15 cellular contexts compared by ENCODE assay signal in the genomic region with DNA sequence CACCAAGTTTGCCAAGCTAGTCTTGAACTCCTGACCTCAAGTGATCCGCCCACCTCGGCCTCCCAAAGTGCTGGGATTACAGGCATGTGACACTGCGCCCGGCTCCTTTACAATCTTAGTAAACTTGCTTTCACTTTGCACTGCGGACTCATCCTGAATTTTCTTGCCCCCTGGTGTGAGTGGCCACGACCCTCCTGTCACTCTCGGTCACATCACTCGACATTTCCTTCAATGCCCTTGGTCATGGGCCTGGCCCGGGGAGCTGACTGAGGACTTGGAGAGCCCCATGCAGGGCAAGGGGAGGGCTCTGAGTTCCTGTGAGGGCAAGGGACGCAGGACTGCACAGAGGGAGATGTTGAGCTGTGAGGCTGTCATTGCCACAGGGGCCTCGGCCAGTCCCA. TPM values are rescaled to one million over a fixed set of nuclear protein-coding genes. Genes with fewer than 3 reads are reported as not detected.
DNase-seq lines count a peak whose midpoint lies in the region; ATAC-seq and TF ChIP-seq lines count a peak whose summit lies in the region.
"Had no signal": no experiment of that assay in that cellular context is flagged by ENCODE, and none has a peak within 500 bp of the region (broad histone marks: within the 10 kb centered on the region; RNA-seq: fewer than 3 reads in every experiment).

No MANE protein-coding gene starts in this region.

- H2BK15ac ChIP-seq in H9 (ENCODE audit: low read depth, low read length): no peak overlapping the region

- H2BK5ac ChIP-seq in H9 (ENCODE audit: insufficient read length, low read length): no peak overlapping the region

- DNase-seq in H9 (no peak), esophagus squamous epithelium (lab: John Stamatoyannopoulos, UW) (no peak), lung (ENCODE audit: low spot score) (no peak), stomach (no peak), HEK293T (ENCODE audit: extremely low spot score) (no peak), kidney tubule cell (ENCODE audit: low spot score) (no peak), SHP77 (lab: John Stamatoyannopoulos, UW) (no peak)
- DNase-seq: activated CD4-positive, alpha-beta memory T cell treated with anti-CD3 and anti-CD28 coated beads, Interleukin-2, amount 10 ng/mL, durations not matched to agents 7 days and 5 days; activated gamma-delta T cell treated with Interleukin-2 at 50 U/mL for 16 hours; central memory CD4-positive, alpha-beta T cell; NCI-H1417; NCI-H446 treated with DMSO at 0.1 percent for 48 hours; T-helper 2 cell had no signal

- TF ChIP-seq EP300 in stomach (IDR thresholded peaks at IDR 0.05): no peak

- no peak overlapping the region for H3T11ph ChIP-seq in H9 (ENCODE audit: low read length)

- H3K36me3 ChIP-seq in esophagus squamous epithelium (peaks cover 0 to 10% (median 4%) of the 10 kb centered on the region in 3 donors), lung (ENCODE audit: control insufficient read depth in 2 of 2, insufficient read depth in 2 of 2, low read length in 2 of 2) (peaks cover 0 to 3% of the 10 kb centered on the region in 2 donors), stomach (peaks cover 0 to 12% (median 11%) of the 10 kb centered on the region in 4 donors)

- H3K23me2 ChIP-seq in H9 (ENCODE audit: insufficient read length, low read depth, low read length, poor library complexity, severe bottlenecking): no peaks in the 10 kb centered on the region

- no peak overlapping the region for H3K23ac ChIP-seq in H9 (ENCODE audit: insufficient read length, low read depth, low read length)

- H3K4ac ChIP-seq in H9 (ENCODE audit: low read depth, low read length): no peak overlapping the region

- POLR2A ChIA-PET in HEK293T (lab: Yijun Ruan, JAX): no interaction called here

- H2BK120ac ChIP-seq in H9 (ENCODE audit: low read depth, low read length, poor library complexity, severe bottlenecking): no peak overlapping the region

- no peak for ATAC-seq in lung (ENCODE audit: insufficient read depth, low FRiP score)
- ATAC-seq in HG03342 (IDR thresholded peaks at IDR 0.05; ENCODE audit: unreplicated experiment): no peak

- H2AK5ac ChIP-seq in H9 (ENCODE audit: insufficient read length, low read length): no peak overlapping the region

- peaks cover 2% of the 10 kb centered on the region; the same call in 1 of the 2 replicates for H3K4me1 ChIP-seq in H9 (ENCODE audit: insufficient read depth, low read length)
- peaks cover 26 to 79% (median 45%) of the 10 kb centered on the region in 3 donors for H3K4me1 ChIP-seq in esophagus squamous epithelium
- H3K4me1 ChIP-seq in lung (ENCODE audit: control insufficient read depth in 2 of 2, insufficient read depth in 2 of 2, low read length in 2 of 2): peaks cover 11 to 28% of the 10 kb centered on the region in 2 donors
- H3K4me1 ChIP-seq in stomach: peaks cover 29 to 70% (median 44%) of the 10 kb centered on the region in 4 donors

- intact Hi-C loops in esophagus squamous epithelium (cut with DNase I) (no loop called here), stomach (cut with DNase I; ENCODE audit: low total_unique reads) (no loop called here)

- H3K27ac Mint-ChIP-seq in H9: peak overlapping the region; percentile 21 to 84 (median 32); a peak in 4 of 7 replicates
- H3K27ac Mint-ChIP-seq: activated CD4-positive, alpha-beta memory T cell treated with anti-CD3 and anti-CD28 coated beads, Interleukin-2, amount 10 ng/mL, durations not matched to agents 7 days and 5 days had no signal

- H3K9me3 ChIP-seq in H9 (ENCODE audit: control insufficient read depth, low read depth, low read length): no peaks in the 10 kb centered on the region
- no peaks in the 10 kb centered on the region for H3K9me3 ChIP-seq in esophagus squamous epithelium
- H3K9me3 ChIP-seq in lung (ENCODE audit: control insufficient read depth in 2 of 2, insufficient read depth in 1 of 2, low read length in 1 of 2): no peaks in the 10 kb centered on the region
- no peaks in the 10 kb centered on the region for H3K9me3 ChIP-seq in stomach

- H3K79me1 ChIP-seq in H9 (ENCODE audit: insufficient read depth, low read depth, low read length, poor library complexity, severe bottlenecking): no peaks in the 10 kb centered on the region

- WGBS in H9 (ENCODE audit: extremely low coverage, insufficient read length, low lambda C conversion rate): no CpG with 5 or more reads among the region's 11 CpGs
- 49 to 52% methylated on average over 5 to 6 of the region's 11 CpGs for WGBS in esophagus squamous epithelium, 2 donors
- 75 to 88% methylated on average over 11 of the region's 11 CpGs for WGBS in lung, 2 donors
- WGBS in stomach, 5 donors: 60 to 77% (median 69%) methylated on average over 9 to 11 of the region's 11 CpGs

- no peak overlapping the region for H3K4me2 ChIP-seq in H9 (ENCODE audit: insufficient read depth, insufficient read length, low read length)

- H3K4me3 ChIP-seq in esophagus squamous epithelium: peak overlapping the region in 1 of 4 donors; percentile 38
- H3K4me3 ChIP-seq in lung: no peak overlapping the region
- no peak overlapping the region for H3K4me3 ChIP-seq in stomach

- H3K4me3 Mint-ChIP-seq in H9: peak overlapping the region in 1 of 2 experiments; percentile 28; a peak in 2 of 5 replicates
- H3K4me3 Mint-ChIP-seq: activated CD4-positive, alpha-beta memory T cell treated with anti-CD3 and anti-CD28 coated beads, Interleukin-2, amount 10 ng/mL, durations not matched to agents 7 days and 5 days had no signal

- no peak overlapping the region for H3K9ac ChIP-seq in H9 (ENCODE audit: extremely low read depth, insufficient read length, low read length)

- H3K27me3 Mint-ChIP-seq in H9 (ENCODE audit: low read depth): no peaks in the 10 kb centered on the region
- H3K27me3 Mint-ChIP-seq: activated CD4-positive, alpha-beta memory T cell treated with anti-CD3 and anti-CD28 coated beads, Interleukin-2, amount 10 ng/mL, durations not matched to agents 7 days and 5 days had no signal

- no peak overlapping the region for H4K5ac ChIP-seq in H9 (ENCODE audit: insufficient read length, low read depth, low read length)

- no peak overlapping the region for H2AFZ ChIP-seq in H9 (ENCODE audit: low read length)

- no peak overlapping the region for H4K8ac ChIP-seq in H9 (replicated peaks; ENCODE audit: insufficient read length, low read depth, low read length)

- TF ChIP-seq POLR2A in esophagus squamous epithelium (IDR thresholded peaks at IDR 0.05): no peak
- TF ChIP-seq POLR2A in stomach (IDR thresholded peaks at IDR 0.05): no peak

- no peak overlapping the region for H2BK12ac ChIP-seq in H9 (ENCODE audit: insufficient read length, low read depth, low read length)

- H4K20me1 ChIP-seq in H9 (ENCODE audit: control insufficient read depth, insufficient read depth, insufficient read length): no peaks in the 10 kb centered on the region

- H3K4me1 Mint-ChIP-seq in H9: peaks cover 20 to 31% of the 10 kb centered on the region in 2 experiments
- H3K4me1 Mint-ChIP-seq: activated CD4-positive, alpha-beta memory T cell treated with anti-CD3 and anti-CD28 coated beads, Interleukin-2, amount 10 ng/mL, durations not matched to agents 7 days and 5 days had no signal

- CTCF ChIA-PET in HEK293T (lab: Yijun Ruan, JAX): no interaction called here

- TF ChIP-seq CTCF in H9 (conservative IDR thresholded peaks at IDR 0.05) (no peak), esophagus squamous epithelium (IDR thresholded peaks at IDR 0.05) (no peak), lung (IDR thresholded peaks at IDR 0.05; ENCODE audit: control extremely low read depth, extremely low read depth) (no peak), stomach (IDR thresholded peaks at IDR 0.05) (no peak)

- H3K27ac ChIP-seq in H9 (ENCODE audit: insufficient read length, low read depth, low read length) (no peak overlapping the region), esophagus squamous epithelium (peak overlapping the region; percentile 66 to 89 (median 87)), lung (ENCODE audit: low read depth in 1 of 2, low read length in 1 of 2) (peak overlapping the region; percentile 61 to 84), stomach (peak overlapping the region in 4 of 5 donors; percentile 74 to 90 (median 80))

- no peak overlapping the region for H3K56ac ChIP-seq in H9 (ENCODE audit: insufficient read length, low read depth, low read length)

- peak overlapping the region; percentile 29; the same call in 1 of the 2 replicates for H3K14ac ChIP-seq in H9 (ENCODE audit: insufficient read depth, low read length)

- no peaks in the 10 kb centered on the region; the same call in 1 of the 2 replicates for H3K27me3 ChIP-seq in H9 (ENCODE audit: insufficient read depth, low read length)
- no peaks in the 10 kb centered on the region for H3K27me3 ChIP-seq in esophagus squamous epithelium
- no peaks in the 10 kb centered on the region for H3K27me3 ChIP-seq in lung (ENCODE audit: control insufficient read depth, insufficient read depth)
- no peaks in the 10 kb centered on the region for H3K27me3 ChIP-seq in stomach

- no peaks in the 10 kb centered on the region for H3K79me2 ChIP-seq in H9 (ENCODE audit: insufficient read depth, low read length)

- no peaks in the 10 kb centered on the region for H3K9me3 Mint-ChIP-seq in H9
- H3K9me3 Mint-ChIP-seq: activated CD4-positive, alpha-beta memory T cell treated with anti-CD3 and anti-CD28 coated beads, Interleukin-2, amount 10 ng/mL, durations not matched to agents 7 days and 5 days had no signal

- no peaks in the 10 kb centered on the region for H3K36me3 Mint-ChIP-seq in H9 (ENCODE audit: insufficient read depth in 1 of 3, low read depth in 3 of 3)

- H3K18ac ChIP-seq in H9 (ENCODE audit: insufficient read length, low read depth, low read length): no peak overlapping the region

- no peak overlapping the region for H2BK20ac ChIP-seq in H9 (ENCODE audit: low read depth, low read length, poor library complexity, severe bottlenecking)

- no peak overlapping the region for H4K91ac ChIP-seq in H9 (ENCODE audit: insufficient read length, low read depth, low read length)

TF ChIP-seq in HEK293T, 16 proteins besides CTCF, POLR2A, EP300 and RAD21 (continues in another document):
- TF ChIP-seq HDGF (IDR thresholded peaks at IDR 0.05; ENCODE audit: borderline replicate concordance): no peak

RNA-seq across cellular contexts. Expression of a gene that starts 21.4 kb away (rescaled TPM):
- total RNA-seq in H9 (2021) (3.4 and 4.8 TPM in 2 replicates), esophagus squamous epithelium (10 to 100 TPM; 13.9 to 22.0 (median 17.6) TPM), lung (10 to 100 TPM in 1 of 2 donors, 1 to 10 TPM in 1; 8.6 to 24.8 TPM), stomach (10 to 100 TPM in 3 of 5 donors, 1 to 10 TPM in 2; 3.2 to 59.4 (median 13.3) TPM)
- polyA plus RNA-seq in lung (10 to 100 TPM; 23.9 to 29.3 TPM), stomach (10 to 100 TPM; 20.9 to 28.9 (median 23.9) TPM)

RNA-seq across cellular contexts. Expression of a gene that starts 50.1 kb away (rescaled TPM):
- total RNA-seq in H9 (2021) (97.4 and 99.7 TPM in 2 replicates), esophagus squamous epithelium (10 to 100 TPM; 49.5 to 81.6 (median 71.7) TPM), lung (100 to 1,000 TPM in 1 of 2 donors, 10 to 100 TPM in 1; 90.2 to 265 TPM), stomach (100 to 1,000 TPM in 2 of 5 donors, 10 to 100 TPM in 3; 33.6 to 156 (median 44.6) TPM)
- polyA plus RNA-seq in lung (100 to 1,000 TPM; 122 to 190 TPM), stomach (100 to 1,000 TPM in 1 of 3 donors, 10 to 100 TPM in 2; 75.6 to 116 (median 88.5) TPM)

RNA-seq across cellular contexts. Expression of a gene that starts 58.9 kb away (rescaled TPM):
- total RNA-seq in H9 (2021): 0.48 and 0.68 TPM in 2 replicates
- total RNA-seq in esophagus squamous epithelium: under 1 TPM in 1 of 4 donors, not detected in 3; 0.76 TPM
- 1 to 10 TPM in 1 of 2 donors, under 1 TPM in 1; 0.82 to 1.1 TPM for total RNA-seq in lung
- polyA plus RNA-seq in lung: under 1 TPM in 1 of 2 donors, not detected in 1; 0.16 TPM
- under 1 TPM in 1 of 5 donors, not detected in 4; 0.73 TPM for total RNA-seq in stomach
- not detected for polyA plus RNA-seq in stomach
- total RNA-seq: epithelial cell of proximal tubule had no signal
